ENCODE assay signal across 10 cellular contexts in genomic region chr2:38747819-38748218, GRCh38. TPM values are rescaled to one million over a fixed set of nuclear protein-coding genes. Genes with fewer than 3 reads are reported as not detected.
DNase-seq lines count a peak whose midpoint lies in the region; ATAC-seq and TF ChIP-seq lines count a peak whose summit lies in the region.
"Had no signal": no experiment of that assay in that cellular context is flagged by ENCODE, and none has a peak within 500 bp of the region (broad histone marks: within the 10 kb centered on the region; RNA-seq: fewer than 3 reads in every experiment).

No MANE protein-coding gene starts in this region.

- peaks cover 52 to 69% (median 56%) of the 10 kb centered on the region in 4 donors for H3K36me3 ChIP-seq in upper lobe of left lung
- H3K36me3 ChIP-seq in spleen, result peaks cover 10 to 71% (median 62%) of the 10 kb centered on the region in 6 donors

- H3K4me3 ChIP-seq in upper lobe of left lung (no peak overlapping the region), spleen (peak overlapping the region in 1 of 8 donors; percentile 94)

- no peak for DNase-seq in activated naive CD4-positive, alpha-beta T cell (lab: John Stamatoyannopoulos, UW)
- DNase-seq in activated CD4-positive, alpha-beta memory T cell treated with anti-CD3 and anti-CD28 coated beads for 36 hours, result no peak
- DNase-seq in glutamatergic neuron (no peak), upper lobe of left lung (no peak), Right ventricle myocardium superior (no peak), spleen (no peak)
- no peak for DNase-seq in stimulated activated naive CD8-positive, alpha-beta T cell treated with anti-CD3 and anti-CD28 coated beads, Interleukin-15, amount 100 ng/mL, for 72 hours
- DNase-seq: AML-193, SHP77 had no signal

- H3K4me3 Mint-ChIP-seq in activated naive CD4-positive, alpha-beta T cell treated with anti-CD3 and anti-CD28 coated beads, Interleukin-2, amount 50 U/mL, for 24 hours, result peak overlapping the region; percentile 97
- H3K4me3 Mint-ChIP-seq in activated CD4-positive, alpha-beta memory T cell treated with anti-CD3 and anti-CD28 coated beads for 36 hours, result peak overlapping the region; percentile 95
- peak overlapping the region; percentile 70 for H3K4me3 Mint-ChIP-seq in glutamatergic neuron (ENCODE audit: unreplicated experiment)
- peak overlapping the region; percentile 68 to 96 for H3K4me3 Mint-ChIP-seq in stimulated activated naive CD8-positive, alpha-beta T cell treated with anti-CD3 and anti-CD28 coated beads, Interleukin-15, amount 100 ng/mL, for 72 hours

- H3K27ac Mint-ChIP-seq in activated naive CD4-positive, alpha-beta T cell treated with anti-CD3 and anti-CD28 coated beads, Interleukin-2, amount 50 U/mL, for 24 hours, result peak overlapping the region; percentile 93
- peak overlapping the region; percentile 100 for H3K27ac Mint-ChIP-seq in activated CD4-positive, alpha-beta memory T cell treated with anti-CD3 and anti-CD28 coated beads for 36 hours
- H3K27ac Mint-ChIP-seq in glutamatergic neuron (ENCODE audit: unreplicated experiment), result no peak overlapping the region
- peak overlapping the region; percentile 90 to 91 for H3K27ac Mint-ChIP-seq in stimulated activated naive CD8-positive, alpha-beta T cell treated with anti-CD3 and anti-CD28 coated beads, Interleukin-15, amount 100 ng/mL, for 72 hours

- peaks cover 55% of the 10 kb centered on the region for H3K36me3 Mint-ChIP-seq in activated naive CD4-positive, alpha-beta T cell treated with anti-CD3 and anti-CD28 coated beads, Interleukin-2, amount 50 U/mL, for 24 hours
- peaks cover 75% of the 10 kb centered on the region for H3K36me3 Mint-ChIP-seq in activated CD4-positive, alpha-beta memory T cell treated with anti-CD3 and anti-CD28 coated beads for 36 hours
- H3K36me3 Mint-ChIP-seq in glutamatergic neuron (ENCODE audit: unreplicated experiment), result no peaks in the 10 kb centered on the region

- H3K9me3 Mint-ChIP-seq in activated naive CD4-positive, alpha-beta T cell treated with anti-CD3 and anti-CD28 coated beads, Interleukin-2, amount 50 U/mL, for 24 hours, result no peaks in the 10 kb centered on the region
- peaks cover 3% of the 10 kb centered on the region for H3K9me3 Mint-ChIP-seq in activated CD4-positive, alpha-beta memory T cell treated with anti-CD3 and anti-CD28 coated beads for 36 hours
- H3K9me3 Mint-ChIP-seq in glutamatergic neuron (ENCODE audit: unreplicated experiment), result peaks cover 23% of the 10 kb centered on the region
- H3K9me3 Mint-ChIP-seq in stimulated activated naive CD8-positive, alpha-beta T cell treated with anti-CD3 and anti-CD28 coated beads, Interleukin-15, amount 100 ng/mL, for 72 hours, result no peaks in the 10 kb centered on the region

- no peak for ATAC-seq in stimulated activated naive CD8-positive, alpha-beta T cell treated with anti-CD3 and anti-CD28 coated beads, Interleukin-15, amount 100 ng/mL, for 72 hours
- no peak for ATAC-seq in upper lobe of left lung (ENCODE audit: low FRiP score in 2 of 2)
- ATAC-seq in Right ventricle myocardium superior (ENCODE audit: poor library complexity), result no peak

- H3K9me3 ChIP-seq in upper lobe of left lung (no peaks in the 10 kb centered on the region), spleen (no peaks in the 10 kb centered on the region)

- H3K27me3 Mint-ChIP-seq in activated naive CD4-positive, alpha-beta T cell treated with anti-CD3 and anti-CD28 coated beads, Interleukin-2, amount 50 U/mL, for 24 hours, result no peaks in the 10 kb centered on the region
- H3K27me3 Mint-ChIP-seq in activated CD4-positive, alpha-beta memory T cell treated with anti-CD3 and anti-CD28 coated beads for 36 hours, result peaks cover 6% of the 10 kb centered on the region
- peaks cover 13% of the 10 kb centered on the region for H3K27me3 Mint-ChIP-seq in glutamatergic neuron (ENCODE audit: unreplicated experiment)
- H3K27me3 Mint-ChIP-seq in stimulated activated naive CD8-positive, alpha-beta T cell treated with anti-CD3 and anti-CD28 coated beads, Interleukin-15, amount 100 ng/mL, for 72 hours, result no peaks in the 10 kb centered on the region

- H3K27me3 ChIP-seq in upper lobe of left lung (no peaks in the 10 kb centered on the region), spleen (replicated peaks in 1 of 7) (no peaks in the 10 kb centered on the region)

- H3K4me1 ChIP-seq in upper lobe of left lung, result peaks cover 36 to 62% (median 44%) of the 10 kb centered on the region in 4 donors
- H3K4me1 ChIP-seq in spleen, result peaks cover 30 to 85% (median 67%) of the 10 kb centered on the region in 6 donors

- TF ChIP-seq CTCF in glutamatergic neuron (IDR thresholded peaks at IDR 0.05; ENCODE audit: partially characterized antibody, unreplicated experiment), result no peak
- TF ChIP-seq CTCF in upper lobe of left lung (IDR thresholded peaks at IDR 0.05), result no peak
- TF ChIP-seq CTCF in spleen (IDR thresholded peaks at IDR 0.05 in 8 of 11, conservative IDR thresholded peaks at IDR 0.05 in 3 of 11), result no peak

- no peak for TF ChIP-seq EP300 in upper lobe of left lung (IDR thresholded peaks at IDR 0.05)

- WGBS in upper lobe of left lung, 2 donors, result 56 to 67% methylated on average over 5 of the region's 5 CpGs
- WGBS in spleen, 5 donors, result 74 to 91% (median 80%) methylated on average over 5 of the region's 5 CpGs

- CTCF ChIA-PET in activated CD4-positive, alpha-beta memory T cell treated with anti-CD3 and anti-CD28 coated beads for 36 hours (lab: Charles Lee), result interaction anchor here (1.2 to 1.8 kb wide), 3 partner anchors 149 to 166 kb away, joined by 5 read pairs; no protein-coding TSS in a partner anchor

- intact Hi-C loops in activated CD4-positive, alpha-beta memory T cell treated with anti-CD3 and anti-CD28 coated beads for 36 hours (cut with micrococcal nuclease), result no loop called here
- intact Hi-C loops in Right ventricle myocardium superior (cut with DNase I) (no loop called here), spleen (cut with DNase I; ENCODE audit: low total_unique reads) (no loop called here)

- POLR2A ChIA-PET in activated CD4-positive, alpha-beta memory T cell treated with anti-CD3 and anti-CD28 coated beads for 36 hours (lab: Charles Lee), result interaction anchor here (1.1 to 14.5 kb wide), 5 partner anchors 23 to 372 kb away, joined by 3 to 483 read pairs (median 5); partner anchors contain the start of gene HNRNPLL

- H3K27ac ChIP-seq in upper lobe of left lung (peak overlapping the region in 2 of 4 donors; percentile 12 to 30), spleen (peak overlapping the region in 4 of 8 donors; percentile 2 to 37 (median 18))

- H3K4me1 Mint-ChIP-seq in activated naive CD4-positive, alpha-beta T cell treated with anti-CD3 and anti-CD28 coated beads, Interleukin-2, amount 50 U/mL, for 24 hours, result peaks cover 74% of the 10 kb centered on the region
- peaks cover 74% of the 10 kb centered on the region for H3K4me1 Mint-ChIP-seq in activated CD4-positive, alpha-beta memory T cell treated with anti-CD3 and anti-CD28 coated beads for 36 hours (ENCODE audit: low read depth)
- peaks cover 16% of the 10 kb centered on the region for H3K4me1 Mint-ChIP-seq in glutamatergic neuron (ENCODE audit: low read depth, unreplicated experiment)
- H3K4me1 Mint-ChIP-seq in stimulated activated naive CD8-positive, alpha-beta T cell treated with anti-CD3 and anti-CD28 coated beads, Interleukin-15, amount 100 ng/mL, for 72 hours, result peaks cover 87% of the 10 kb centered on the region

- TF ChIP-seq POLR2A in upper lobe of left lung (IDR thresholded peaks at IDR 0.05) (no peak), spleen (IDR thresholded peaks at IDR 0.05) (no peak)

RNA-seq across cellular contexts. Expression of gene SRSF7, which starts 3.3 kb away (rescaled TPM):
- total RNA-seq in activated CD4-positive, alpha-beta memory T cell treated with anti-CD3 and anti-CD28 coated beads for 36 hours, result 100 to 1,000 TPM; 276 to 279 TPM
- total RNA-seq in glutamatergic neuron (ENCODE audit: unreplicated experiment) (155 TPM), upper lobe of left lung (100 to 1,000 TPM in 4 of 6 donors, 10 to 100 TPM in 2; 44.2 to 260 (median 121) TPM), Right ventricle myocardium superior (45.9 TPM), spleen (100 to 1,000 TPM in 6 of 7 donors, 10 to 100 TPM in 1; 94.9 to 160 (median 149) TPM)
- polyA plus RNA-seq in spleen, result 100 to 1,000 TPM; 151 to 214 (median 198) TPM

RNA-seq across cellular contexts. Expression of gene GEMIN6, which starts 30.2 kb away (rescaled TPM):
- total RNA-seq in activated CD4-positive, alpha-beta memory T cell treated with anti-CD3 and anti-CD28 coated beads for 36 hours, result 10 to 100 TPM; 24.9 to 26.0 TPM
- total RNA-seq in glutamatergic neuron (ENCODE audit: unreplicated experiment) (9.1 TPM), upper lobe of left lung (10 to 100 TPM in 1 of 6 donors, 1 to 10 TPM in 5; 3.1 to 10.3 (median 8.1) TPM), Right ventricle myocardium superior (4.9 TPM), spleen (1 to 10 TPM; 6.6 to 10.0 (median 9.3) TPM)
- polyA plus RNA-seq in spleen, result 10 to 100 TPM in 2 of 3 donors, 1 to 10 TPM in 1; 9.5 to 16.0 (median 10.4) TPM
